Comparison of ENCODE assay signal across 8 cellular contexts in the genomic region with DNA sequence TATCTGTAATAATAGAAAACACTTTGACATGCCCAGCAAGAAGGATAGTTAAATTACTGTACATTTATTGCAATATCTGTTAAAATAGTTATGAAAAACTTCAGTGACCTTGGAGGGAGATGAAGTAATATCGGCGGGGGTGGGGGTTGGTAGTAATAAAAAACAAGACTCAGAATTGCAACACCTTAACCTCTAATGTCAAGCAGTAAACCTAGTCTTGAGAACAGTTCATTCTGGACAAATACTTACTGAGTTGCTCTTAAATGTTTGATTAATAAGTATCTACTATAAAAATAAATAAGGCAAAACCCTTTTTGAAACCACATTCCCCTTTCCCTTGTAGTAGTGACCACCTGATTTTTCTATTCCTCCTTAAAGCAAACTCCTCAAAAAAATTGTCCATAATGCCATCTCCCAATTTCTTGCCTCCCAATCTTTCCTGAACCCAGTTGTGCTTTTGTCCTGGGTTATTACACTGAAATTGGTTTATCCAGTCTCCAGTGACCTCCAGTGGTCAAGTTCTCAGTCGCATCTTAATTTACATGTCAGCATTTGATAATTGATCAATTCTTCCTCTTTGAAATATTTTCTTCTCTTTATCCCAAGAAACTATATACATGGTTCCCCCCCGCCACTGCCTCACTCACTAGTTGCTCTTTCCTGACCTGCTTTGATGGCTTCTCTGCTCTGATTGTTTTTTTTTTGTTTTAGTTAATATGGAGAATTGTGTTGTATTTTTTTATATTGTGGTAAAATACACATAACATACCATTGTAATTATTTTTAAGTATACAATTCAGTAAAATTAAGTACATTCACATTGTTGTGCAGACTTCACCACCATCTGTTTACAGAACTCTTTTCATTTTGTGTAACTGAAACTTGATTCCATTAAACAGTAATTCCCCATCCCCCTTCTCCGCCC. TPM values are rescaled to one million over a fixed set of nuclear protein-coding genes. Genes with fewer than 3 reads are reported as not detected.
DNase-seq lines count a peak whose midpoint lies in the region; ATAC-seq, FAIRE-seq and TF ChIP-seq lines count a peak whose summit lies in the region.

No MANE protein-coding gene starts in this region.

- peak; percentile 56 for FAIRE-seq in K562 (lab: Jason Lieb, UNC)

- CTCF ChIA-PET in K562 (lab: Yijun Ruan, JAX; ENCODE audit: low intra/inter-chr PET ratio): interaction anchor here (0.7 to 5.0 kb wide), 6 partner anchors 113 to 447 kb away, joined by 3 to 41 read pairs (median 4); no protein-coding TSS in a partner anchor

- DNase-seq in AG08395 (ENCODE audit: low spot score) (peak; percentile 67), GF-D8 (lab: John Stamatoyannopoulos, UW) (peak; percentile 52), NCI-H460 (ENCODE audit: extremely low read depth, low read depth) (peak; percentile 32), K562 (ENCODE audit: extremely low read depth in 1 of 4, low spot score in 3 of 4) (peak; percentile 36 to 69 (median 48)), inferior parietal cortex (ENCODE audit: extremely low spot score) (peak; percentile 74), stomach (no peak)

- H3K79me2 ChIP-seq in K562 (ENCODE audit: control insufficient read depth, insufficient read depth, low read length): peaks cover 83% of the 10 kb centered on the region

- intact Hi-C loops in K562 (cut with micrococcal nuclease): loop anchor here (1.0 to 5.0 kb wide), 4 partner anchors 94 to 175 kb away; no protein-coding TSS in a partner anchor
- intact Hi-C loops in stomach (cut with DNase I; ENCODE audit: low total_unique reads): no loop called here

- H3K27me3 ChIP-seq in K562 (ENCODE audit: control insufficient read depth in 2 of 2, insufficient read depth in 2 of 2, low read length in 2 of 2) (no peaks in the 10 kb centered on the region), stomach (no peaks in the 10 kb centered on the region)

- H3K4me1 ChIP-seq in K562 (replicated peaks in 1 of 2; ENCODE audit: control insufficient read depth in 2 of 2, insufficient read depth in 2 of 2, low read length in 2 of 2) (peaks cover 5 to 28% of the 10 kb centered on the region in 2 experiments; a peak in 4 of 5 replicates), stomach (peaks cover 19 to 94% (median 54%) of the 10 kb centered on the region in 4 donors)

- no peaks in the 10 kb centered on the region; the same call in 2 of the 3 replicates for H3K36me3 ChIP-seq in K562 (ENCODE audit: control insufficient read depth, insufficient read depth, low read length)
- no peaks in the 10 kb centered on the region for H3K36me3 ChIP-seq in stomach

- BruUV-seq in K562 (replicated peaks; lab: Mats Ljungman, UMichigan): no TSS peak

- no peaks in the 10 kb centered on the region for H3K9me1 ChIP-seq in K562 (ENCODE audit: control insufficient read depth, insufficient read depth, low read length)

- TF ChIP-seq EP300 in K562 (IDR thresholded peaks at IDR 0.05; ENCODE audit: low read length): no peak
- TF ChIP-seq EP300 in stomach (IDR thresholded peaks at IDR 0.05): no peak

- TF ChIP-seq CTCF in K562 (IDR thresholded peaks at IDR 0.05 in 2 of 3, conservative IDR thresholded peaks at IDR 0.05 in 1 of 3; ENCODE audit: insufficient read depth in 2 of 3, low read depth in 1 of 3, low read length in 3 of 3): peak; percentile 57 to 87 (median 74); a peak in 5 of 6 replicates
- peak in 5 of 7 experiments; percentile 32 to 69 (median 58) for TF ChIP-seq CTCF in stomach (IDR thresholded peaks at IDR 0.05)

- H3K9ac ChIP-seq in K562 (ENCODE audit: insufficient read depth in 1 of 2, low read depth in 2 of 2, low read length in 2 of 2): no peak overlapping the region

- TF ChIP-seq POLR2A in K562 (conservative IDR thresholded peaks at IDR 0.05) (no peak), stomach (IDR thresholded peaks at IDR 0.05) (no peak)

- TF ChIP-seq RAD21 in K562 (CRISPR knock-in tag; conservative IDR thresholded peaks at IDR 0.05 in 1 of 2, IDR thresholded peaks at IDR 0.05 in 1 of 2): peak; percentile 92 to 96

- H2AFZ ChIP-seq in K562 (ENCODE audit: low read depth, low read length): no peak overlapping the region

- in situ Hi-C loops in K562 (cut with MboI): loop anchor here (5.0 kb wide), 1 partner anchor 149 kb away; no protein-coding TSS in a partner anchor

- no peaks in the 10 kb centered on the region for H4K20me1 ChIP-seq in K562 (replicated peaks; ENCODE audit: control insufficient read depth, insufficient read depth, low read length)

- no peak overlapping the region for H3K4me3 ChIP-seq in K562
- H3K4me3 ChIP-seq in stomach: no peak overlapping the region

- ATAC-seq in K562: peak; percentile 38; the same call in 2 of the 3 replicates
- ATAC-seq in HG03378 (IDR thresholded peaks at IDR 0.05; ENCODE audit: unreplicated experiment): no peak
- no peak for ATAC-seq in HG02981 (IDR thresholded peaks at IDR 0.05; ENCODE audit: unreplicated experiment)

- no peak overlapping the region for H3K4me2 ChIP-seq in K562 (ENCODE audit: insufficient read depth, low read length)

- POLR2A ChIA-PET in K562 (lab: Yijun Ruan, JAX): no interaction called here

- H3K27ac ChIP-seq in K562 (ENCODE audit: extremely low read depth, low read depth, low read length) (no peak overlapping the region), stomach (peak overlapping the region in 3 of 5 donors; percentile 3 to 40 (median 22))

- 56% methylated on average over 5 of the region's 5 CpGs for WGBS in K562 (ENCODE audit: insufficient coverage, low coverage, missing lambda C conversion rate)
- 49 to 64% (median 52%) methylated on average over 5 of the region's 5 CpGs for WGBS in stomach, 5 donors

- H3K9me3 ChIP-seq in K562 (replicated peaks; ENCODE audit: control insufficient read depth, insufficient read depth, low read depth, low read length) (no peaks in the 10 kb centered on the region), stomach (no peaks in the 10 kb centered on the region)

TF ChIP-seq in K562, 482 proteins besides CTCF, POLR2A, EP300 and RAD21 (continues in another document):
- no peak for TF ChIP-seq SNRNP70 (optimal IDR thresholded peaks at IDR 0.05; ENCODE audit: low read depth, low read length)
- no peak for TF ChIP-seq ZC3H4 (CRISPR knock-in tag; IDR thresholded peaks at IDR 0.05; ENCODE audit: borderline replicate concordance)
- TF ChIP-seq ILF3 (IDR thresholded peaks at IDR 0.05; ENCODE audit: borderline replicate concordance): 0 out of 2 replicates have a peak, but pooled peaks have one; percentile 20
- TF ChIP-seq, protein P1, sequence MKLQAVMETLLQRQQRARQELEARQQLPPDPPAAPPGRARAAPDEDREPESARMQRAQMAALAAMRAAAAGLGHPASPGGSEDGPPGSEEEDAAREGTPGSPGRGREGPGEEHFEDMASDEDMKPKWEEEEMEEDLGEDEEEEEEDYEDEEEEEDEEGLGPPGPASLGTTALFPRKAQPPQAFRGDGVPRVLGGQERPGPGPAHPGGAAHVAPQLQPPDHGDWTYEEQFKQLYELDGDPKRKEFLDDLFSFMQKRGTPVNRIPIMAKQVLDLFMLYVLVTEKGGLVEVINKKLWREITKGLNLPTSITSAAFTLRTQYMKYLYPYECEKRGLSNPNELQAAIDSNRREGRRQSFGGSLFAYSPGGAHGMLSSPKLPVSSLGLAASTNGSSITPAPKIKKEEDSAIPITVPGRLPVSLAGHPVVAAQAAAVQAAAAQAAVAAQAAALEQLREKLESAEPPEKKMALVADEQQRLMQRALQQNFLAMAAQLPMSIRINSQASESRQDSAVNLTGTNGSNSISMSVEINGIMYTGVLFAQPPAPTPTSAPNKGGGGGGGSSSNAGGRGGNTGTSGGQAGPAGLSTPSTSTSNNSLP (IDR thresholded peaks at IDR 0.05; ENCODE audit: borderline replicate concordance, low read depth, low read length): peak; percentile 35; the same call in 1 of the 2 replicates
- TF ChIP-seq JUND (IDR thresholded peaks at IDR 0.05; ENCODE audit: borderline replicate concordance, low read depth, low read length): no peak
- TF ChIP-seq JUND (tag; IDR thresholded peaks at IDR 0.05; ENCODE audit: borderline replicate concordance, low read depth, low read length): no peak
- TF ChIP-seq CEBPG (CRISPR knock-in tag; IDR thresholded peaks at IDR 0.05): no peak
- peak; percentile 16 to 63; a peak in 2 of 4 replicates for TF ChIP-seq CEBPG (tag; conservative IDR thresholded peaks at IDR 0.05 in 1 of 2, IDR thresholded peaks at IDR 0.05 in 1 of 2)
- TF ChIP-seq ZNF316 (IDR thresholded peaks at IDR 0.05): peak; percentile 87
- TF ChIP-seq ARNT (IDR thresholded peaks at IDR 0.05): 0 out of 4 replicates have a peak, but pooled peaks of 1 of the 2 experiments have one; percentile 32
- TF ChIP-seq SMAD1 (IDR thresholded peaks at IDR 0.05; ENCODE audit: low read depth, low read length, partially characterized antibody): no peak
- peak; percentile 60; the same call in 1 of the 2 replicates for TF ChIP-seq CC2D1A (IDR thresholded peaks at IDR 0.05)
- no peak for TF ChIP-seq ZSCAN29 (IDR thresholded peaks at IDR 0.05)
- TF ChIP-seq THRAP3 (IDR thresholded peaks at IDR 0.05; ENCODE audit: borderline replicate concordance): 0 out of 2 replicates have a peak, but pooled peaks have one; percentile 41

RNA-seq across cellular contexts. Expression of a gene that starts 36.8 kb away (rescaled TPM):
- total RNA-seq in NCI-H460 (2014; rRNA removed; shearing (Covaris generic)): 13.2 and 14.1 TPM in 2 replicates
- 7.5 and 7.6 TPM in 2 replicates for polyA plus RNA-seq in NCI-H460 (2014; cell fraction: nucleus; rRNA removed)
- 4.2 and 14.3 TPM in 2 replicates for total RNA-seq in K562 (2011; cell fraction: chromatin; rRNA removed; ENCODE audit: low replicate concordance)
- 2.2 and 3.4 TPM in 2 replicates for total RNA-seq in K562 (2011; cell fraction: nucleolus; rRNA removed)
- 7.9 and 18.7 TPM in 2 replicates for total RNA-seq in K562 (2011; cell fraction: nucleoplasm; rRNA removed)
- total RNA-seq in K562 (2014; rRNA removed) (13.4 and 19.0 TPM in 2 replicates), K562 (2014; rRNA removed; fragmentation: Illumina TruSeq; extraction: Trizol) (32.5 and 40.1 TPM in 2 replicates), K562 (2015; rRNA removed; fragmentation: Illumina TruSeq; extraction: Trizol) (19.4 and 24.5 TPM in 2 replicates), K562 (2021) (57.6 and 60.7 TPM in 2 replicates), stomach (100 to 1,000 TPM in 1 of 5 donors, 10 to 100 TPM in 4; 20.9 to 138 (median 65.5) TPM)
- polyA plus RNA-seq in K562 (2011; rRNA removed) (49.0 and 77.3 TPM in 2 replicates), K562 (2014; fragmentation: Illumina TruSeq; extraction: Trizol) (68.8 and 86.2 TPM in 2 replicates), K562 (2014; fragmentation: Nextera tagmentation; extraction: Ambion mirVana) (10 to 100 TPM; 21.3 to 28.9 TPM), K562 (2014; rRNA removed) (45.9 and 48.2 TPM in 2 replicates), stomach (100 to 1,000 TPM in 1 of 3 donors, 10 to 100 TPM in 2; 74.3 to 175 (median 96.4) TPM)
- 11.3 and 24.6 TPM in 2 replicates for polyA plus RNA-seq in K562 (2011; cell fraction: cytosol; rRNA removed)
- polyA plus RNA-seq in K562 (2011; cell fraction: nucleus; rRNA removed): 6.6 and 11.5 TPM in 2 replicates
- polyA plus RNA-seq in K562 (2012): 68.6 and 95.0 TPM in 2 replicates
- 49.7 and 52.8 TPM in 2 replicates for polyA minus RNA-seq in K562 (2011; rRNA and poly(A)+ RNA removed)
- polyA minus RNA-seq in K562 (2011; cell fraction: cytosol; rRNA and poly(A)+ RNA removed): 20.3 and 24.0 TPM in 2 replicates
- 4.7 and 9.1 TPM in 2 replicates for polyA minus RNA-seq in K562 (2011; cell fraction: nucleus; rRNA and poly(A)+ RNA removed)
